ENCODE assay signal across 8 cellular contexts in genomic region chr2:178480227-178481181, GRCh38. TPM values are rescaled to one million over a fixed set of nuclear protein-coding genes. Genes with fewer than 3 reads are reported as not detected.
DNase-seq lines count a peak whose midpoint lies in the region; ATAC-seq and TF ChIP-seq lines count a peak whose summit lies in the region.

Gene PLEKHA3, plus strand, starts transcription at chr2:178480457. Its CDS starts 413 bp downstream, at chr2:178480870.

- no peaks in the 10 kb centered on the region for H3K9me3 ChIP-seq in right atrium auricular region
- H3K9me3 ChIP-seq in uterus, result no peaks in the 10 kb centered on the region

- peaks cover 0 to 55% of the 10 kb centered on the region in 2 donors for H3K4me1 ChIP-seq in right atrium auricular region
- H3K4me1 ChIP-seq in uterus, result peaks cover 8 to 12% of the 10 kb centered on the region in 2 donors

- H3K36me3 ChIP-seq in right atrium auricular region (no peaks in the 10 kb centered on the region), uterus (no peaks in the 10 kb centered on the region)

- intact Hi-C loops in uterus (cut with DNase I; ENCODE audit: low total_unique reads), result loop anchor here (2.0 kb wide), 1 partner anchor 30 kb away; the partner anchor contains the start of genes PJVK and PRKRA

- H3K27me3 ChIP-seq in right atrium auricular region (no peaks in the 10 kb centered on the region), uterus (no peaks in the 10 kb centered on the region)

- H3K4me3 ChIP-seq in right atrium auricular region (peak within 1 kb of the TSS; percentile 64 to 92), uterus (peak within 1 kb of the TSS; percentile 68 to 96)

- DNase-seq in NCI-H146 treated with DMSO at 0.1 percent for 48 hours (lab: John Stamatoyannopoulos, UW; ENCODE audit: unreplicated experiment) (peak; percentile 81), T-helper 2 cell (peak; percentile 52 to 81 (median 70)), right atrium auricular region (ENCODE audit: low spot score) (peak; percentile 96), pulmonary artery endothelial cell (ENCODE audit: low read depth, low spot score) (peak; percentile 82), uterus (peak; percentile 96 to 98)

- ATAC-seq in GM18499 (IDR thresholded peaks at IDR 0.05; ENCODE audit: insufficient read depth, unreplicated experiment), result peak; percentile 30
- peak; percentile 57 for ATAC-seq in HG02884 (IDR thresholded peaks at IDR 0.05; ENCODE audit: unreplicated experiment)

- TF ChIP-seq CTCF in right atrium auricular region (IDR thresholded peaks at IDR 0.05), result no peak
- TF ChIP-seq CTCF in uterus (IDR thresholded peaks at IDR 0.05), result peak in 1 of 4 experiments; percentile 8

- peak within 1 kb of the TSS; percentile 90 for H3K27ac ChIP-seq in angular gyrus (ENCODE audit: low read depth, low read length)
- peak within 1 kb of the TSS; percentile 93 to 95 for H3K27ac ChIP-seq in right atrium auricular region
- H3K27ac ChIP-seq in uterus, result peak within 1 kb of the TSS; percentile 93 to 99

- peak; percentile 71 to 80 for TF ChIP-seq POLR2A in uterus (IDR thresholded peaks at IDR 0.05)

RNA-seq across cellular contexts. Expression of gene PLEKHA3, which starts in this region (rescaled TPM):
- total RNA-seq in right atrium auricular region (10 to 100 TPM; 11.1 to 12.1 TPM), pulmonary artery endothelial cell (7.1 and 9.0 TPM in 2 replicates), uterus (10 to 100 TPM in 3 of 4 donors, 1 to 10 TPM in 1; 9.1 to 45.5 (median 14.2) TPM)

Comparison
In these comparisons a context has a peak if more than half of its experiments do, and no peak if none do; other contexts are left out.
1. Peak in every context shown above with its lines: DNase-seq, ATAC-seq, H3K4me3 ChIP-seq and H3K27ac ChIP-seq.